23 cellular contexts compared by ENCODE assay signal in the genomic region with DNA sequence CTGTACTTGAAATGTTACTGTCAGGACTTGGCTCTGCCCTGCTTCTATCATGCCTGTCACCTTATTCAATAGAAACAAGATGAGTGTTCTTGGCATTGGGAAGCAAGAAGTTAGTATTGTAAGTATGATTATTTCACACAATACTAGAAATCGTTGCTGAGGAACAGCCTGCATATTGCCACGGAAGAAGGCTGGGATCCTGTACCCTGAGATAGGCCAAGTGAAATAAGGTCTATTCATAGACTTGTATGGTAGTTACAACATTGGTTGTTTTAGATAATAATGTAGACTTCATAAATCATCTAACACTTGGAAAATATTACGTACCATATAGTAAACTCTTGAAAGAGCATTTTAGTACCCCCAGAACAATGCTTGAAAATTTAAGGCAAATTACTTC.
"Had no signal": no experiment of that assay in that cellular context is flagged by ENCODE, and none has a peak within 500 bp of the region (broad histone marks: within the 10 kb centered on the region; RNA-seq: fewer than 3 reads in every experiment).

No MANE protein-coding gene starts in this region.

- H3K4me1 ChIP-seq: pancreas, sigmoid colon, spleen, tibial nerve, upper lobe of left lung had no signal

- H3K9me3 ChIP-seq: neutrophil, pancreas, sigmoid colon, spleen, tibial nerve, upper lobe of left lung had no signal

- H3K27ac ChIP-seq: dorsolateral prefrontal cortex, hepatocyte, neutrophil, pancreas, sigmoid colon, skin epidermis, spleen, upper lobe of left lung had no signal

- H3K36me3 ChIP-seq: neutrophil, pancreas, sigmoid colon, spleen, tibial nerve, upper lobe of left lung had no signal

- ATAC-seq: left lobe of liver; mucosa of descending colon; natural killer cell treated with Interleukin-12 subunit alpha and Interleukin-12 subunit beta and Interleukin-15 and Interleukin-18, amount 100 ng/mL, for 72 hours; pancreas; right cardiac atrium; stimulated activated memory B cell treated with anti-CD40 and anti-IgM and Interleukin-4, amounts not matched to agents 10 μg/mL and 1 μg/mL and 100 μg/mL, for 72 hours had no signal

- DNase-seq: cerebellar nuclear complex; dorsolateral prefrontal cortex; effector CD4-positive, alpha-beta T cell; head of caudate nucleus; kidney; mesenchymal stem cell; mucosa of descending colon; naive B cell; pancreas; right cardiac atrium; sigmoid colon; spleen; stimulated activated CD4-positive, alpha-beta T cell treated with anti-CD3 and anti-CD28 coated beads, Interleukin-4, amount 100 ng/mL, for 4 hours; upper lobe of left lung had no signal

- H3K4me2 ChIP-seq: hepatocyte had no signal

- H3K27me3 ChIP-seq: hepatocyte, neutrophil, sigmoid colon, spleen, tibial nerve, upper lobe of left lung had no signal

- FAIRE-seq: frontal cortex, urothelium cell line had no signal

- H3K4me3 ChIP-seq: dorsolateral prefrontal cortex, hepatocyte, mucosa of descending colon, pancreas, sigmoid colon, skin epidermis, spleen, tibial nerve, upper lobe of left lung had no signal
